In genomic region chr18:26657618-26658581, GRCh38 we compare ENCODE assay signal across 8 cellular contexts.
DNase-seq lines count a peak whose midpoint lies in the region; ATAC-seq, FAIRE-seq and TF ChIP-seq lines count a peak whose summit lies in the region.

No MANE protein-coding gene starts in this region.

- peaks cover 14% of the 10 kb centered on the region for H3K27me3 ChIP-seq in CD8-positive, alpha-beta memory T cell (ENCODE audit: insufficient read depth, low read length, poor library complexity, severe bottlenecking)
- H3K27me3 ChIP-seq in pancreas, result peaks cover 0 to 6% (median 0%) of the 10 kb centered on the region in 4 donors

- no peaks in the 10 kb centered on the region for H3K4me1 ChIP-seq in CD8-positive, alpha-beta memory T cell (ENCODE audit: insufficient read depth, low read length)
- H3K4me1 ChIP-seq in pancreas, result peaks cover 0 to 15% (median 7%) of the 10 kb centered on the region in 3 donors

- H3K36me3 ChIP-seq in CD8-positive, alpha-beta memory T cell (ENCODE audit: insufficient read depth, low read length), result no peaks in the 10 kb centered on the region
- H3K36me3 ChIP-seq in pancreas, result no peaks in the 10 kb centered on the region

- peaks cover 37 to 63% of the 10 kb centered on the region in 2 donors for H3K27me3 Mint-ChIP-seq in CD8-positive, alpha-beta memory T cell
- H3K27me3 Mint-ChIP-seq in effector memory CD8-positive, alpha-beta T cell, result peaks cover 52 to 58% of the 10 kb centered on the region in 2 donors

- H3K4me3 ChIP-seq in CD8-positive, alpha-beta memory T cell (ENCODE audit: low read length), result no peak overlapping the region
- peak overlapping the region; percentile 53 to 81 (median 62) for H3K4me3 ChIP-seq in pancreas

- no peak for ATAC-seq in effector memory CD8-positive, alpha-beta T cell (replicated peaks)
- ATAC-seq in pancreas, result no peak
- no peak for ATAC-seq in GM21360 (IDR thresholded peaks at IDR 0.05; ENCODE audit: unreplicated experiment)

- no peak for TF ChIP-seq CTCF in pancreas (IDR thresholded peaks at IDR 0.05)
- TF ChIP-seq CTCF in GM20000 (IDR thresholded peaks at IDR 0.05; ENCODE audit: extremely low read depth, missing control alignments), result no peak

- POLR2A ChIA-PET in CD8-positive, alpha-beta memory T cell (lab: Charles Lee), result no interaction called here

- H3K27ac ChIP-seq in CD8-positive, alpha-beta memory T cell (ENCODE audit: low read depth, low read length), result no peak overlapping the region
- H3K27ac ChIP-seq in pancreas, result peak overlapping the region; percentile 44 to 92 (median 86)

- intact Hi-C loops in pancreas (cut with DNase I), result loop anchor here in 1 of 3 donors (10.0 kb wide), 1 partner anchor 273 kb away; no protein-coding TSS in a partner anchor

- H3K27ac Mint-ChIP-seq in CD8-positive, alpha-beta memory T cell, result peak overlapping the region in 1 of 8 donors; percentile 48
- no peak overlapping the region for H3K27ac Mint-ChIP-seq in effector memory CD8-positive, alpha-beta T cell

- H3K4me1 Mint-ChIP-seq in CD8-positive, alpha-beta memory T cell, result peaks cover 7 to 15% (median 13%) of the 10 kb centered on the region in 3 donors
- H3K4me1 Mint-ChIP-seq in effector memory CD8-positive, alpha-beta T cell (ENCODE audit: low read depth in 2 of 2), result peaks cover 5 to 6% of the 10 kb centered on the region in 2 donors

- H3K9me3 Mint-ChIP-seq in CD8-positive, alpha-beta memory T cell, result peaks cover 0 to 4% (median 0%) of the 10 kb centered on the region in 5 donors
- no peaks in the 10 kb centered on the region for H3K9me3 Mint-ChIP-seq in effector memory CD8-positive, alpha-beta T cell

- FAIRE-seq in pancreas (lab: Jason Lieb, UNC), result no peak

- DNase-seq in CD8-positive, alpha-beta memory T cell, result no peak
- DNase-seq in NCI-H526 treated with DMSO at 0.1 percent for 48 hours (lab: John Stamatoyannopoulos, UW), result peak; percentile 54
- no peak for DNase-seq in effector memory CD8-positive, alpha-beta T cell
- DNase-seq in pancreas, result no peak
- DNase-seq in dedifferentiated amniotic fluid mesenchymal stem cell (ENCODE audit: extremely low spot score), result no peak
- no peak for DNase-seq in stimulated activated CD4-positive, alpha-beta T cell treated with anti-CD3 and anti-CD28 coated beads, Interleukin-1b, Interleukin-23, amount 100 ng/mL, for 48 hours
- no peak for DNase-seq in GM20000 (ENCODE audit: low spot score)

- CTCF ChIA-PET in CD8-positive, alpha-beta memory T cell (lab: Charles Lee), result no interaction called here

- peaks cover 0 to 4% (median 0%) of the 10 kb centered on the region in 3 donors for H3K36me3 Mint-ChIP-seq in CD8-positive, alpha-beta memory T cell
- no peaks in the 10 kb centered on the region for H3K36me3 Mint-ChIP-seq in effector memory CD8-positive, alpha-beta T cell (ENCODE audit: insufficient read depth)

- no peaks in the 10 kb centered on the region for H3K9me3 ChIP-seq in CD8-positive, alpha-beta memory T cell (ENCODE audit: low read length)
- no peaks in the 10 kb centered on the region for H3K9me3 ChIP-seq in pancreas

- H3K4me3 Mint-ChIP-seq in CD8-positive, alpha-beta memory T cell, result peak overlapping the region in 5 of 7 donors; percentile 60 to 79 (median 67)
- H3K4me3 Mint-ChIP-seq in effector memory CD8-positive, alpha-beta T cell, result peak overlapping the region; percentile 57 to 71

- 2 to 3% methylated on average over 16 of the region's 16 CpGs for whole genome bisulfite sequencing in pancreas, 2 donors
